ENCODE assay signal across 1 cellular context in the genomic region with DNA sequence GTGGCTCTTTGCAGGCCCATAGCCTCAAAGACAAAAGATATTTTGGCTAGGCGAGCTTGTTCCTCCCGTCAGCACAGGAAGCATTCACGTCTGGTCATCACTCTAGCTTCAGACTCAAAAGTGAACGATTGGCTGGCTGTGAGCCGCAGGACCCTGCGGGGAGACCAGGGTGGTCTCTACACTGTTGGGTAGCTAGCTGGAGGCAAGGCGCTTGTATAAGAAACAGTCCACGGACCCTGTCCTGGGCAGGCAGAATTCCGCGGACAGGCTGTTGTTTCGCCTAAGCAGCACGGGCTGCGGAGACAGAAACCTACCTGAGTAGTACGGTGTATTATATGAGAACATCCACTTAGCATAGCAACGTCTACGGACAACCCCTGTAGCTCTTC.
TF ChIP-seq lines count a peak whose summit lies in the region.

No MANE protein-coding gene starts in this region.

TF ChIP-seq in H1, 55 proteins besides CTCF, POLR2A, EP300 and RAD21 (continued from another document):
- TF ChIP-seq, protein P1, sequence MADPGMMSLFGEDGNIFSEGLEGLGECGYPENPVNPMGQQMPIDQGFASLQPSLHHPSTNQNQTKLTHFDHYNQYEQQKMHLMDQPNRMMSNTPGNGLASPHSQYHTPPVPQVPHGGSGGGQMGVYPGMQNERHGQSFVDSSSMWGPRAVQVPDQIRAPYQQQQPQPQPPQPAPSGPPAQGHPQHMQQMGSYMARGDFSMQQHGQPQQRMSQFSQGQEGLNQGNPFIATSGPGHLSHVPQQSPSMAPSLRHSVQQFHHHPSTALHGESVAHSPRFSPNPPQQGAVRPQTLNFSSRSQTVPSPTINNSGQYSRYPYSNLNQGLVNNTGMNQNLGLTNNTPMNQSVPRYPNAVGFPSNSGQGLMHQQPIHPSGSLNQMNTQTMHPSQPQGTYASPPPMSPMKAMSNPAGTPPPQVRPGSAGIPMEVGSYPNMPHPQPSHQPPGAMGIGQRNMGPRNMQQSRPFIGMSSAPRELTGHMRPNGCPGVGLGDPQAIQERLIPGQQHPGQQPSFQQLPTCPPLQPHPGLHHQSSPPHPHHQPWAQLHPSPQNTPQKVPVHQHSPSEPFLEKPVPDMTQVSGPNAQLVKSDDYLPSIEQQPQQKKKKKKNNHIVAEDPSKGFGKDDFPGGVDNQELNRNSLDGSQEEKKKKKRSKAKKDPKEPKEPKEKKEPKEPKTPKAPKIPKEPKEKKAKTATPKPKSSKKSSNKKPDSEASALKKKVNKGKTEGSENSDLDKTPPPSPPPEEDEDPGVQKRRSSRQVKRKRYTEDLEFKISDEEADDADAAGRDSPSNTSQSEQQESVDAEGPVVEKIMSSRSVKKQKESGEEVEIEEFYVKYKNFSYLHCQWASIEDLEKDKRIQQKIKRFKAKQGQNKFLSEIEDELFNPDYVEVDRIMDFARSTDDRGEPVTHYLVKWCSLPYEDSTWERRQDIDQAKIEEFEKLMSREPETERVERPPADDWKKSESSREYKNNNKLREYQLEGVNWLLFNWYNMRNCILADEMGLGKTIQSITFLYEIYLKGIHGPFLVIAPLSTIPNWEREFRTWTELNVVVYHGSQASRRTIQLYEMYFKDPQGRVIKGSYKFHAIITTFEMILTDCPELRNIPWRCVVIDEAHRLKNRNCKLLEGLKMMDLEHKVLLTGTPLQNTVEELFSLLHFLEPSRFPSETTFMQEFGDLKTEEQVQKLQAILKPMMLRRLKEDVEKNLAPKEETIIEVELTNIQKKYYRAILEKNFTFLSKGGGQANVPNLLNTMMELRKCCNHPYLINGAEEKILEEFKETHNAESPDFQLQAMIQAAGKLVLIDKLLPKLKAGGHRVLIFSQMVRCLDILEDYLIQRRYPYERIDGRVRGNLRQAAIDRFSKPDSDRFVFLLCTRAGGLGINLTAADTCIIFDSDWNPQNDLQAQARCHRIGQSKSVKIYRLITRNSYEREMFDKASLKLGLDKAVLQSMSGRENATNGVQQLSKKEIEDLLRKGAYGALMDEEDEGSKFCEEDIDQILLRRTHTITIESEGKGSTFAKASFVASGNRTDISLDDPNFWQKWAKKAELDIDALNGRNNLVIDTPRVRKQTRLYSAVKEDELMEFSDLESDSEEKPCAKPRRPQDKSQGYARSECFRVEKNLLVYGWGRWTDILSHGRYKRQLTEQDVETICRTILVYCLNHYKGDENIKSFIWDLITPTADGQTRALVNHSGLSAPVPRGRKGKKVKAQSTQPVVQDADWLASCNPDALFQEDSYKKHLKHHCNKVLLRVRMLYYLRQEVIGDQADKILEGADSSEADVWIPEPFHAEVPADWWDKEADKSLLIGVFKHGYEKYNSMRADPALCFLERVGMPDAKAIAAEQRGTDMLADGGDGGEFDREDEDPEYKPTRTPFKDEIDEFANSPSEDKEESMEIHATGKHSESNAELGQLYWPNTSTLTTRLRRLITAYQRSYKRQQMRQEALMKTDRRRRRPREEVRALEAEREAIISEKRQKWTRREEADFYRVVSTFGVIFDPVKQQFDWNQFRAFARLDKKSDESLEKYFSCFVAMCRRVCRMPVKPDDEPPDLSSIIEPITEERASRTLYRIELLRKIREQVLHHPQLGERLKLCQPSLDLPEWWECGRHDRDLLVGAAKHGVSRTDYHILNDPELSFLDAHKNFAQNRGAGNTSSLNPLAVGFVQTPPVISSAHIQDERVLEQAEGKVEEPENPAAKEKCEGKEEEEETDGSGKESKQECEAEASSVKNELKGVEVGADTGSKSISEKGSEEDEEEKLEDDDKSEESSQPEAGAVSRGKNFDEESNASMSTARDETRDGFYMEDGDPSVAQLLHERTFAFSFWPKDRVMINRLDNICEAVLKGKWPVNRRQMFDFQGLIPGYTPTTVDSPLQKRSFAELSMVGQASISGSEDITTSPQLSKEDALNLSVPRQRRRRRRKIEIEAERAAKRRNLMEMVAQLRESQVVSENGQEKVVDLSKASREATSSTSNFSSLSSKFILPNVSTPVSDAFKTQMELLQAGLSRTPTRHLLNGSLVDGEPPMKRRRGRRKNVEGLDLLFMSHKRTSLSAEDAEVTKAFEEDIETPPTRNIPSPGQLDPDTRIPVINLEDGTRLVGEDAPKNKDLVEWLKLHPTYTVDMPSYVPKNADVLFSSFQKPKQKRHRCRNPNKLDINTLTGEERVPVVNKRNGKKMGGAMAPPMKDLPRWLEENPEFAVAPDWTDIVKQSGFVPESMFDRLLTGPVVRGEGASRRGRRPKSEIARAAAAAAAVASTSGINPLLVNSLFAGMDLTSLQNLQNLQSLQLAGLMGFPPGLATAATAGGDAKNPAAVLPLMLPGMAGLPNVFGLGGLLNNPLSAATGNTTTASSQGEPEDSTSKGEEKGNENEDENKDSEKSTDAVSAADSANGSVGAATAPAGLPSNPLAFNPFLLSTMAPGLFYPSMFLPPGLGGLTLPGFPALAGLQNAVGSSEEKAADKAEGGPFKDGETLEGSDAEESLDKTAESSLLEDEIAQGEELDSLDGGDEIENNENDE (IDR thresholded peaks at IDR 0.05; ENCODE audit: insufficient replicate concordance, low read length), result no peak
- TF ChIP-seq ZNF274 (IDR thresholded peaks at IDR 0.05; ENCODE audit: borderline replicate concordance, extremely low read depth, low read length) (no peak), CBX5 (IDR thresholded peaks at IDR 0.05; ENCODE audit: low read depth, low read length) (no peak), GTF2F1 (IDR thresholded peaks at IDR 0.05; ENCODE audit: borderline replicate concordance, low read depth, low read length) (no peak), GABPA (IDR thresholded peaks at IDR 0.05; ENCODE audit: borderline replicate concordance, insufficient read depth, low read length) (no peak), SAP30 (IDR thresholded peaks at IDR 0.05; ENCODE audit: insufficient read depth, insufficient replicate concordance, low read length) (no peak), TAF7 (optimal IDR thresholded peaks at IDR 0.05; ENCODE audit: borderline replicate concordance, low read depth, low read length) (no peak), NRF1 (IDR thresholded peaks at IDR 0.05; ENCODE audit: low read depth, low read length) (no peak), SP2 (IDR thresholded peaks at IDR 0.05; ENCODE audit: low read length) (no peak), SP4 (IDR thresholded peaks at IDR 0.05; ENCODE audit: low read length) (no peak), KDM5A (IDR thresholded peaks at IDR 0.05; ENCODE audit: low read length) (no peak), BCL11A (IDR thresholded peaks at IDR 0.05; ENCODE audit: low read depth in 2 of 2, low read length in 2 of 2) (no peak), SUZ12 (IDR thresholded peaks at IDR 0.05; ENCODE audit: low read length) (no peak), RBBP5 (IDR thresholded peaks at IDR 0.05; ENCODE audit: borderline replicate concordance, low read depth, low read length) (no peak), TCF12 (IDR thresholded peaks at IDR 0.05; ENCODE audit: low read depth, low read length) (no peak)
- TF ChIP-seq, protein P2, sequence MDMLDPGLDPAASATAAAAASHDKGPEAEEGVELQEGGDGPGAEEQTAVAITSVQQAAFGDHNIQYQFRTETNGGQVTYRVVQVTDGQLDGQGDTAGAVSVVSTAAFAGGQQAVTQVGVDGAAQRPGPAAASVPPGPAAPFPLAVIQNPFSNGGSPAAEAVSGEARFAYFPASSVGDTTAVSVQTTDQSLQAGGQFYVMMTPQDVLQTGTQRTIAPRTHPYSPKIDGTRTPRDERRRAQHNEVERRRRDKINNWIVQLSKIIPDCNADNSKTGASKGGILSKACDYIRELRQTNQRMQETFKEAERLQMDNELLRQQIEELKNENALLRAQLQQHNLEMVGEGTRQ (IDR thresholded peaks at IDR 0.05; ENCODE audit: low read length), result no peak
- TF ChIP-seq, protein P3, sequence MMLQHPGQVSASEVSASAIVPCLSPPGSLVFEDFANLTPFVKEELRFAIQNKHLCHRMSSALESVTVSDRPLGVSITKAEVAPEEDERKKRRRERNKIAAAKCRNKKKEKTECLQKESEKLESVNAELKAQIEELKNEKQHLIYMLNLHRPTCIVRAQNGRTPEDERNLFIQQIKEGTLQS (IDR thresholded peaks at IDR 0.05; ENCODE audit: insufficient read depth, low read depth, low read length), result no peak
